In genomic region chr16:56611281-56611833, GRCh38 we compare ENCODE assay signal across 8 cellular contexts. TPM values are rescaled to one million over a fixed set of nuclear protein-coding genes. Genes with fewer than 3 reads are reported as not detected.
DNase-seq lines count a peak whose midpoint lies in the region; ATAC-seq and FAIRE-seq lines count a peak whose summit lies in the region.

No MANE protein-coding gene starts in this region.

- peak; percentile 54 for DNase-seq in GM04503 (ENCODE audit: low read depth)
- DNase-seq in left ventricle myocardium superior, result peak; percentile 75
- no peak for DNase-seq in small intestine
- no peak for DNase-seq in COLO829 (ENCODE audit: low spot score)

- 69 to 83% (median 83%) methylated on average over 2 of the region's 2 CpGs for WGBS in small intestine, 3 donors

- H3K36me3 Mint-ChIP-seq in activated naive CD8-positive, alpha-beta T cell, result no peaks in the 10 kb centered on the region

- H3K9me3 Mint-ChIP-seq in activated naive CD8-positive, alpha-beta T cell (ENCODE audit: low read depth), result no peaks in the 10 kb centered on the region

- intact Hi-C loops in left ventricle myocardium superior (cut with micrococcal nuclease), result no loop called here

- no peaks in the 10 kb centered on the region for H3K9me3 ChIP-seq in small intestine (ENCODE audit: control insufficient read depth, low read depth)

- FAIRE-seq in small intestine (lab: Jason Lieb, UNC), result no peak

- H3K36me3 ChIP-seq in small intestine (ENCODE audit: control insufficient read depth in 2 of 2, insufficient read depth in 2 of 2, low read length in 2 of 2), result no peaks in the 10 kb centered on the region

- H3K4me3 ChIP-seq in small intestine (ENCODE audit: low read depth in 1 of 2, low read length in 2 of 2), result no peak overlapping the region

- peak; percentile 67 for ATAC-seq in left ventricle myocardium superior
- ATAC-seq in HG03378 (IDR thresholded peaks at IDR 0.05; ENCODE audit: unreplicated experiment), result no peak
- no peak for ATAC-seq in GM18861 (IDR thresholded peaks at IDR 0.05; ENCODE audit: unreplicated experiment)
- no peak for ATAC-seq in GM21529 (IDR thresholded peaks at IDR 0.05; ENCODE audit: unreplicated experiment)

- H3K4me1 Mint-ChIP-seq in activated naive CD8-positive, alpha-beta T cell (ENCODE audit: low read depth), result peaks cover 68% of the 10 kb centered on the region

- peak overlapping the region; percentile 63 for H3K4me3 Mint-ChIP-seq in activated naive CD8-positive, alpha-beta T cell

- H3K4me1 ChIP-seq in small intestine (ENCODE audit: control insufficient read depth in 2 of 2, insufficient read depth in 1 of 2, low read depth in 1 of 2, low read length in 1 of 2), result peaks cover 2 to 8% of the 10 kb centered on the region in 2 donors

- peak overlapping the region; percentile 98 for H3K27ac Mint-ChIP-seq in activated naive CD8-positive, alpha-beta T cell

- H3K27me3 ChIP-seq in small intestine (ENCODE audit: control insufficient read depth in 2 of 2, insufficient read depth in 2 of 2, low read length in 2 of 2), result no peaks in the 10 kb centered on the region

- no peaks in the 10 kb centered on the region for H3K27me3 Mint-ChIP-seq in activated naive CD8-positive, alpha-beta T cell

- H3K27ac ChIP-seq in small intestine (ENCODE audit: low read depth in 1 of 2, low read length in 1 of 2), result peak overlapping the region; percentile 17 to 96

RNA-seq across cellular contexts. Expression of gene MT2A, which starts 3.0 kb away (rescaled TPM):
- 86.3 TPM for total RNA-seq in left ventricle myocardium superior
- 100 to 1,000 TPM; 133 to 464 (median 153) TPM for polyA plus RNA-seq in small intestine

RNA-seq across cellular contexts. Expression of gene MT1E, which starts 14.2 kb away (rescaled TPM):
- total RNA-seq in left ventricle myocardium superior, result 123 TPM
- polyA plus RNA-seq in small intestine, result 100 to 1,000 TPM in 1 of 3 donors, 10 to 100 TPM in 2; 75.0 to 151 (median 86.2) TPM

RNA-seq across cellular contexts. Expression of gene MT1M, which starts 21.1 kb away (rescaled TPM):
- total RNA-seq in left ventricle myocardium superior, result 6.8 TPM
- polyA plus RNA-seq in small intestine, result 100 to 1,000 TPM in 1 of 3 donors, 10 to 100 TPM in 1, 1 to 10 TPM in 1; 3.5 to 106 (median 11.0) TPM

RNA-seq across cellular contexts. Expression of gene MT3, which starts 22.0 kb away (rescaled TPM):
- total RNA-seq in left ventricle myocardium superior, result 3.8 TPM
- 1 to 10 TPM in 1 of 3 donors, not detected in 2; 5.4 TPM for polyA plus RNA-seq in small intestine

RNA-seq across cellular contexts. Expression of gene MT1A, which starts 27.1 kb away (rescaled TPM):
- total RNA-seq in left ventricle myocardium superior, result 2.3 TPM
- 100 to 1,000 TPM in 1 of 3 donors, 10 to 100 TPM in 2; 20.4 to 240 (median 22.2) TPM for polyA plus RNA-seq in small intestine

Comparison
In these comparisons a context has a peak if more than half of its experiments do, and no peak if none do; other contexts are left out.
1. DNase-seq: peak in GM04503 (single experiment) and left ventricle myocardium superior (single experiment); none in small intestine (single experiment) and COLO829 (single experiment).